Comparison of ENCODE assay signal across 8 cellular contexts in genomic region chr14:58828298-58828697, GRCh38.
"Had no signal": no experiment of that assay in that cellular context is flagged by ENCODE, and none has a peak within 500 bp of the region (broad histone marks: within the 10 kb centered on the region; RNA-seq: fewer than 3 reads in every experiment).

No MANE protein-coding gene starts in this region.

- FAIRE-seq: G401.6, GM12878, GM12891, GM12892, GM18507, GM19239 had no signal

- DNase-seq: GDM1, GF-D8 had no signal

- ATAC-seq: GM12878 had no signal
